Comparison of ENCODE assay signal across 13 cellular contexts in the genomic region with DNA sequence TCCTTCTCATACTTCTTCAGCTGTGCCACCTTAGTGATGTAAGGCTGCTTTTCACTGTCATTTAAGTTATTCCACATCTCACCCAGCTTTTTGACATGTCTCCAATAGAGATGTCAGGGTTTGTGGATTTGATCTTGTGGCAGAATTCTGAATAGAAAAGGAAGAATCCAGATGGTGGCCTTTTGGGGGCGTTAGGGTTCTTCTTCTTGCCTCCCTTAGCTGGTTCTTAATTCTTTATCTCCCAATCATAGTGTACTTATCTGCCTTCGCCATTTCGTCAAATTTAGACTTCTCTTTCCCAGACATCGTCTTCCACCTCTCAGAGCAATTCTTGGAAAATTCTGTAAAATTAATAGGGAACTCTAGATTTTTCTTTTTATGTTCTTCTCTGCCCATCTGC.
DNase-seq lines count a peak whose midpoint lies in the region; ATAC-seq and TF ChIP-seq lines count a peak whose summit lies in the region.
"Had no signal": no experiment of that assay in that cellular context is flagged by ENCODE, and none has a peak within 500 bp of the region (broad histone marks: within the 10 kb centered on the region; RNA-seq: fewer than 3 reads in every experiment).

No MANE protein-coding gene starts in this region.

- H2BK20ac ChIP-seq in H9 (ENCODE audit: low read depth, low read length, poor library complexity, severe bottlenecking): no peak overlapping the region

- H3K4me1 Mint-ChIP-seq in H9: peaks cover 24 to 27% of the 10 kb centered on the region in 2 experiments
- H3K4me1 Mint-ChIP-seq in stimulated activated memory B cell treated with anti-CD40 and anti-IgM and Interleukin-4, amounts not matched to agents 10 μg/mL and 1 μg/mL and 100 μg/mL, for 72 hours: no peaks in the 10 kb centered on the region

- no peak overlapping the region for H3K27ac ChIP-seq in H9 (ENCODE audit: insufficient read length, low read depth, low read length)
- H3K27ac ChIP-seq in GM23248: no peak overlapping the region
- H3K27ac ChIP-seq: C4-2B, HL-60 had no signal

- H3K4me3 ChIP-seq in fibroblast of villous mesenchyme (ENCODE audit: low read depth, low read length) (peak overlapping the region; percentile 37), GM23248 (no peak overlapping the region)

- H3F3A ChIP-seq in GM23248 (ENCODE audit: insufficient read depth): 0 out of 2 replicates have a peak, but pooled peaks cover 6% of the 10 kb centered on the region

- H3K9ac ChIP-seq in H9 (ENCODE audit: extremely low read depth, insufficient read length, low read length) (no peak overlapping the region), GM23248 (no peak overlapping the region)

- H4K8ac ChIP-seq in H9 (replicated peaks; ENCODE audit: insufficient read length, low read depth, low read length): no peak overlapping the region

- H3K27me3 ChIP-seq in H9 (ENCODE audit: insufficient read depth, low read length) (no peaks in the 10 kb centered on the region; the same call in 1 of the 2 replicates), GM23248 (replicated peaks; ENCODE audit: insufficient read depth) (no peaks in the 10 kb centered on the region)
- H3K27me3 ChIP-seq: BE2C had no signal

- H3K23me2 ChIP-seq in H9 (ENCODE audit: insufficient read length, low read depth, low read length, poor library complexity, severe bottlenecking): no peaks in the 10 kb centered on the region

- TF ChIP-seq CTCF in H9 (conservative IDR thresholded peaks at IDR 0.05) (peak; percentile 17; the same call in 1 of the 3 replicates), fibroblast of villous mesenchyme (IDR thresholded peaks at IDR 0.05; ENCODE audit: insufficient read depth, low read depth, low read length) (no peak)

- no peaks in the 10 kb centered on the region for H3K36me3 ChIP-seq in GM23248 (ENCODE audit: low read depth)
- H3K36me3 ChIP-seq: BE2C had no signal

- H2BK15ac ChIP-seq in H9 (ENCODE audit: low read depth, low read length): no peak overlapping the region

- no peak overlapping the region for H4K91ac ChIP-seq in H9 (ENCODE audit: insufficient read length, low read depth, low read length)

- H2BK5ac ChIP-seq in H9 (ENCODE audit: insufficient read length, low read length): no peak overlapping the region

- H4K20me1 ChIP-seq in H9 (ENCODE audit: control insufficient read depth, insufficient read depth, insufficient read length) (no peaks in the 10 kb centered on the region), GM23248 (ENCODE audit: insufficient read depth) (no peaks in the 10 kb centered on the region)

- H3K79me2 ChIP-seq in H9 (ENCODE audit: insufficient read depth, low read length) (no peaks in the 10 kb centered on the region), GM23248 (ENCODE audit: insufficient read depth) (no peaks in the 10 kb centered on the region)

- H3K79me1 ChIP-seq in H9 (ENCODE audit: insufficient read depth, low read depth, low read length, poor library complexity, severe bottlenecking): no peaks in the 10 kb centered on the region

- WGBS in H9 (ENCODE audit: extremely low coverage, insufficient read length, low lambda C conversion rate): no CpG with 5 or more reads among the region's 4 CpGs
- 85 to 92% methylated on average over 4 of the region's 4 CpGs for WGBS in GM23248 (ENCODE audit: low coverage in 1 of 2, low lambda C conversion rate in 2 of 2, missing lambda C conversion rate in 2 of 2), 2 experiments

- no peak overlapping the region for H4K5ac ChIP-seq in H9 (ENCODE audit: insufficient read length, low read depth, low read length)

- H3K4ac ChIP-seq in H9 (ENCODE audit: low read depth, low read length): no peak overlapping the region

- DNase-seq in H9 (no peak), OCI-M1 (lab: John Stamatoyannopoulos, UW) (peak; percentile 58), fibroblast of villous mesenchyme (ENCODE audit: low read depth) (no peak), DMS53 (lab: John Stamatoyannopoulos, UW) (no peak), COLO668 (lab: John Stamatoyannopoulos, UW; ENCODE audit: unreplicated experiment) (no peak), GM23248 (no peak)
- DNase-seq: BE2C; CD8-positive, alpha-beta T cell; KBM-7 had no signal

- H3K36me3 Mint-ChIP-seq in H9 (ENCODE audit: insufficient read depth in 1 of 3, low read depth in 3 of 3): peaks cover 8 to 18% (median 8%) of the 10 kb centered on the region in 3 experiments
- no peaks in the 10 kb centered on the region for H3K36me3 Mint-ChIP-seq in stimulated activated memory B cell treated with anti-CD40 and anti-IgM and Interleukin-4, amounts not matched to agents 10 μg/mL and 1 μg/mL and 100 μg/mL, for 72 hours
- H3K36me3 Mint-ChIP-seq: CD8-positive, alpha-beta T cell had no signal

- H3K4me1 ChIP-seq in H9 (ENCODE audit: insufficient read depth, low read length) (peaks cover 4% of the 10 kb centered on the region; the same call in 1 of the 2 replicates), GM23248 (ENCODE audit: insufficient read depth) (peaks cover 15% of the 10 kb centered on the region)
- H3K4me1 ChIP-seq: BE2C had no signal

- H3K18ac ChIP-seq in H9 (ENCODE audit: insufficient read length, low read depth, low read length): no peak overlapping the region

- no peaks in the 10 kb centered on the region; the same call in 1 of the 2 replicates for H3K27me3 Mint-ChIP-seq in H9 (ENCODE audit: low read depth)
- no peaks in the 10 kb centered on the region for H3K27me3 Mint-ChIP-seq in stimulated activated memory B cell treated with anti-CD40 and anti-IgM and Interleukin-4, amounts not matched to agents 10 μg/mL and 1 μg/mL and 100 μg/mL, for 72 hours

- H3K56ac ChIP-seq in H9 (ENCODE audit: insufficient read length, low read depth, low read length): no peak overlapping the region

- H3K4me3 Mint-ChIP-seq in H9: no peak overlapping the region
- H3K4me3 Mint-ChIP-seq in stimulated activated memory B cell treated with anti-CD40 and anti-IgM and Interleukin-4, amounts not matched to agents 10 μg/mL and 1 μg/mL and 100 μg/mL, for 72 hours: no peak overlapping the region
- H3K4me3 Mint-ChIP-seq: CD8-positive, alpha-beta T cell had no signal

- in situ Hi-C loops in GM23248 (cut with MboI): loop anchor here (10.0 kb wide), 2 partner anchors 166 to 326 kb away; no protein-coding TSS in a partner anchor

- no peak overlapping the region for H3K27ac Mint-ChIP-seq in H9
- no peak overlapping the region for H3K27ac Mint-ChIP-seq in stimulated activated memory B cell treated with anti-CD40 and anti-IgM and Interleukin-4, amounts not matched to agents 10 μg/mL and 1 μg/mL and 100 μg/mL, for 72 hours
- H3K27ac Mint-ChIP-seq: CD8-positive, alpha-beta T cell had no signal

- H2BK120ac ChIP-seq in H9 (ENCODE audit: low read depth, low read length, poor library complexity, severe bottlenecking): no peak overlapping the region

- no peak overlapping the region for H2AFZ ChIP-seq in H9 (ENCODE audit: low read length)
- H2AFZ ChIP-seq in GM23248: no peak overlapping the region

- no peak overlapping the region for H3K14ac ChIP-seq in H9 (ENCODE audit: insufficient read depth, low read length)

- H3K9me3 ChIP-seq in H9 (ENCODE audit: control insufficient read depth, low read depth, low read length): no peaks in the 10 kb centered on the region
- H3K9me3 ChIP-seq in GM23248 (ENCODE audit: low read depth): no peaks in the 10 kb centered on the region
- H3K9me3 ChIP-seq: BE2C, Caco-2 had no signal

- H2BK12ac ChIP-seq in H9 (ENCODE audit: insufficient read length, low read depth, low read length): no peak overlapping the region

- ATAC-seq in stimulated activated memory B cell treated with anti-CD40 and anti-IgM and Interleukin-4, amounts not matched to agents 10 μg/mL and 1 μg/mL and 100 μg/mL, for 72 hours: no peak
- ATAC-seq: CD8-positive, alpha-beta T cell had no signal

- no peak overlapping the region for H2AK5ac ChIP-seq in H9 (ENCODE audit: insufficient read length, low read length)

- H3K4me2 ChIP-seq in H9 (ENCODE audit: insufficient read depth, insufficient read length, low read length) (no peak overlapping the region), GM23248 (ENCODE audit: unreplicated experiment) (no peak overlapping the region)

- H3T11ph ChIP-seq in H9 (ENCODE audit: low read length): no peak overlapping the region

- H3K23ac ChIP-seq in H9 (ENCODE audit: insufficient read length, low read depth, low read length): no peak overlapping the region

- H3K9me2 ChIP-seq in GM23248 (ENCODE audit: insufficient read depth): no peaks in the 10 kb centered on the region

- H3K9me3 Mint-ChIP-seq in H9: peaks cover 10 to 11% of the 10 kb centered on the region in 2 experiments
- peaks cover 13% of the 10 kb centered on the region for H3K9me3 Mint-ChIP-seq in stimulated activated memory B cell treated with anti-CD40 and anti-IgM and Interleukin-4, amounts not matched to agents 10 μg/mL and 1 μg/mL and 100 μg/mL, for 72 hours
- H3K9me3 Mint-ChIP-seq: CD8-positive, alpha-beta T cell had no signal
